Comparison of ENCODE assay signal across 24 cellular contexts in the genomic region with DNA sequence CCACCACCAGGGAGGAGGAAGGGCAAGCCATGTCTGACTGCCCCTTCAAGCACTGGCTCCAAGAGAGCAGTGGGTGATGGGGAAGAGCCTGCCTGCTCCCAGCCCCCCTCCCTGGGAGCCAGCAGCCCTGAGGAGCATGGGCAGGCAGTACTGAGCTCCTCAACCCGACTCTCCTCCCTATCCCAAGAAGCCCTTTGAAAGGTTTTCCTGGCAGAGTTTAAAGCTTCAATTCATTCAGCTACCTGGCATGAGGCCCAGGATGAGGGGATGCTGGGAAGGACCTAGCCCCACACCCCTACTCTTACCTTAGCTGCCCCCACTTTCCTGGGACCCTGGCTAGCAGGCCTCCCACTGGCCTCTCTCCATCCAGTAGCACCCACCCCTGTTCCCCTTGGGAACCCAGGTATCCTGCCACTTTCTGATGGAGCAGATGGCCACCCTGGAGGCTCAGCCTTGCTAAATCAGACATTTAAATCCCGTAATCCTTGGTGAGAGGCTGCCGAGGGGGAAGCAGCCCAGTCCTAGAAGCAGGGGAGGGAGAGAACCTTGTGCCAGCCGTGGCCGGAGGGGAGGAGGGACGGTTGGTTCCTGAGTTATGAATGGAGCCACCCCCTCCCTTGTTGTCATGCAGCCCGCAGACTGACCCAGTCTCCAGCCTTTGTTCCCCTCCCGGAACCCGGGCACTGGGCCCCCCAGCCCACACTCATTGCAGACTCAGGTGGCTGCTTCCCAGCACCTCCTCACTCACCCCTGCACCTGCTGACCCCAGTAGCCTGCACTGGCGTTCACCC. TPM values are rescaled to one million over a fixed set of nuclear protein-coding genes. Genes with fewer than 3 reads are reported as not detected.
DNase-seq lines count a peak whose midpoint lies in the region; ATAC-seq and TF ChIP-seq lines count a peak whose summit lies in the region.
"Had no signal": no experiment of that assay in that cellular context is flagged by ENCODE, and none has a peak within 500 bp of the region (broad histone marks: within the 10 kb centered on the region; RNA-seq: fewer than 3 reads in every experiment).

No MANE protein-coding gene starts in this region.

- no peak for TF ChIP-seq CTCF in HEK293 (tag by site-specific recombination; IDR thresholded peaks at IDR 0.05)
- no peak for TF ChIP-seq CTCF in H9 (conservative IDR thresholded peaks at IDR 0.05)

- H3K23me2 ChIP-seq in H9 (ENCODE audit: insufficient read length, low read depth, low read length, poor library complexity, severe bottlenecking): no peaks in the 10 kb centered on the region

- H3K4me1 Mint-ChIP-seq in H9: peaks cover 1 to 9% of the 10 kb centered on the region in 2 experiments; a peak in 2 of 4 replicates
- H3K4me1 Mint-ChIP-seq: activated CD8-positive, alpha-beta memory T cell treated with anti-CD3 and anti-CD28 coated beads, Interleukin-2, amount 10 ng/mL, durations not matched to agents 7 days and 5 days; T-helper 17 cell had no signal

- H3K14ac ChIP-seq in H9 (ENCODE audit: insufficient read depth, low read length): no peak overlapping the region

- no peaks in the 10 kb centered on the region for H3K27me3 Mint-ChIP-seq in H9 (ENCODE audit: low read depth)
- H3K27me3 Mint-ChIP-seq: activated CD8-positive, alpha-beta memory T cell treated with anti-CD3 and anti-CD28 coated beads, Interleukin-2, amount 10 ng/mL, durations not matched to agents 7 days and 5 days; T-helper 17 cell had no signal

- H3K36me3 ChIP-seq in HEK293 (ENCODE audit: control insufficient read depth in 2 of 2, insufficient read depth in 1 of 2, low read length in 2 of 2): peaks cover 47 to 60% of the 10 kb centered on the region in 2 experiments; a peak in 2 of 3 replicates

- H3K56ac ChIP-seq in H9 (ENCODE audit: insufficient read length, low read depth, low read length): no peak overlapping the region

- H3K4me1 ChIP-seq in HEK293 (ENCODE audit: control insufficient read depth, insufficient read depth, low read length) (no peaks in the 10 kb centered on the region), H9 (ENCODE audit: insufficient read depth, low read length) (no peaks in the 10 kb centered on the region)
- H3K4me1 ChIP-seq: body of pancreas, testis had no signal

- H4K20me1 ChIP-seq in H9 (ENCODE audit: control insufficient read depth, insufficient read depth, insufficient read length): no peaks in the 10 kb centered on the region

- no peak overlapping the region for H3K23ac ChIP-seq in H9 (ENCODE audit: insufficient read length, low read depth, low read length)

- peaks cover 31 to 60% (median 58%) of the 10 kb centered on the region in 3 experiments for H3K36me3 Mint-ChIP-seq in H9 (ENCODE audit: insufficient read depth in 1 of 3, low read depth in 3 of 3)

- H3K4me3 ChIP-seq in HEK293 (ENCODE audit: low read depth, low read length): no peak overlapping the region
- H3K4me3 ChIP-seq: body of pancreas, hepatocyte, testis had no signal

- no peak overlapping the region for H2BK12ac ChIP-seq in H9 (ENCODE audit: insufficient read length, low read depth, low read length)

- WGBS in H9 (ENCODE audit: extremely low coverage, insufficient read length, low lambda C conversion rate): no CpG with 5 or more reads among the region's 10 CpGs

- no peak overlapping the region for H4K91ac ChIP-seq in H9 (ENCODE audit: insufficient read length, low read depth, low read length)

- H4K5ac ChIP-seq in H9 (ENCODE audit: insufficient read length, low read depth, low read length): no peak overlapping the region

- no peak overlapping the region for H3K9ac ChIP-seq in H9 (ENCODE audit: extremely low read depth, insufficient read length, low read length)

- H3K27ac ChIP-seq in HEK293 (ENCODE audit: extremely low read depth, low read depth, low read length) (0 out of 2 replicates have a peak overlapping the region, but pooled peaks have one; percentile 16), caudate nucleus (ENCODE audit: low read depth, low read length) (peak overlapping the region; percentile 58), H9 (ENCODE audit: insufficient read length, low read depth, low read length) (no peak overlapping the region)
- H3K27ac ChIP-seq: body of pancreas, hepatocyte, neutrophil, testis had no signal

- H3K4ac ChIP-seq in H9 (ENCODE audit: low read depth, low read length): no peak overlapping the region

- CTCF ChIA-PET in HEK293 (lab: Yijun Ruan, JAX): interaction anchor here (0.5 to 2.0 kb wide), 5 partner anchors 9 to 36 kb away, joined by 3 to 8 read pairs (median 5); a partner anchor contains a TSS

- peak overlapping the region in 1 of 3 experiments; percentile 63; a peak in 1 of 7 replicates for H3K27ac Mint-ChIP-seq in H9
- H3K27ac Mint-ChIP-seq: activated CD8-positive, alpha-beta memory T cell treated with anti-CD3 and anti-CD28 coated beads, Interleukin-2, amount 10 ng/mL, durations not matched to agents 7 days and 5 days had no signal

- no peak overlapping the region for H3K4me2 ChIP-seq in H9 (ENCODE audit: insufficient read depth, insufficient read length, low read length)
- H3K4me2 ChIP-seq: hepatocyte had no signal

- H3K9me3 Mint-ChIP-seq in H9: no peaks in the 10 kb centered on the region

- POLR2A ChIA-PET in HEK293 (lab: Yijun Ruan, JAX): interaction anchor here (0.8 to 1.8 kb wide), 8 partner anchors 10 to 76 kb away, joined by 3 to 16 read pairs (median 4); a partner anchor contains a TSS

- no peak overlapping the region for H2BK120ac ChIP-seq in H9 (ENCODE audit: low read depth, low read length, poor library complexity, severe bottlenecking)

- ATAC-seq in HG02759 (IDR thresholded peaks at IDR 0.05; ENCODE audit: unreplicated experiment) (no peak), GM18498 (IDR thresholded peaks at IDR 0.05; ENCODE audit: unreplicated experiment) (no peak)
- ATAC-seq: activated CD8-positive, alpha-beta memory T cell treated with anti-CD3 and anti-CD28 coated beads, Interleukin-2, amount 10 ng/mL, durations not matched to agents 7 days and 5 days; body of pancreas; T-helper 17 cell had no signal

- H2AFZ ChIP-seq in H9 (ENCODE audit: low read length): no peak overlapping the region
- H2AFZ ChIP-seq: hepatocyte had no signal

- H3K79me2 ChIP-seq in H9 (ENCODE audit: insufficient read depth, low read length): no peaks in the 10 kb centered on the region
- H3K79me2 ChIP-seq: hepatocyte had no signal

- no peak overlapping the region for H3K4me3 Mint-ChIP-seq in H9
- H3K4me3 Mint-ChIP-seq: activated CD8-positive, alpha-beta memory T cell treated with anti-CD3 and anti-CD28 coated beads, Interleukin-2, amount 10 ng/mL, durations not matched to agents 7 days and 5 days; T-helper 17 cell had no signal

- no peak overlapping the region for H3K18ac ChIP-seq in H9 (ENCODE audit: insufficient read length, low read depth, low read length)

- H3T11ph ChIP-seq in H9 (ENCODE audit: low read length): no peak overlapping the region

- no peaks in the 10 kb centered on the region for H3K79me1 ChIP-seq in H9 (ENCODE audit: insufficient read depth, low read depth, low read length, poor library complexity, severe bottlenecking)

- no peak overlapping the region for H4K8ac ChIP-seq in H9 (replicated peaks; ENCODE audit: insufficient read length, low read depth, low read length)

- no peak overlapping the region for H2BK20ac ChIP-seq in H9 (ENCODE audit: low read depth, low read length, poor library complexity, severe bottlenecking)

- no peak overlapping the region for H2BK5ac ChIP-seq in H9 (ENCODE audit: insufficient read length, low read length)

- peak; percentile 84 for DNase-seq in D341Med (ENCODE audit: low spot score)
- DNase-seq in caudate nucleus (lab: John Stamatoyannopoulos, UW): peak in 41 of 61 donors; percentile 7 to 85 (median 57)
- DNase-seq in nucleus accumbens (lab: John Stamatoyannopoulos, UW): peak in 46 of 56 donors; percentile 23 to 85 (median 68)
- no peak for DNase-seq in H9
- no peak for DNase-seq in activated CD4-positive, alpha-beta T cell treated with anti-CD3 and anti-CD28 coated beads, Interleukin-2, amount 50 U/mL, for 48 hours
- DNase-seq: activated CD4-positive, CD25-positive, alpha-beta regulatory T cell; activated CD8-positive, alpha-beta memory T cell treated with anti-CD3 and anti-CD28 coated beads, Interleukin-2, amount 10 ng/mL, durations not matched to agents 7 days and 5 days; activated effector memory CD4-positive, alpha-beta T cell treated with anti-CD3 and anti-CD28 coated beads, Interleukin-2, amount 50 U/mL, for 16 hours; AML-193; body of pancreas; Calu3; Karpas-422; kidney glomerular epithelial cell; NCI-H226; SIG-M5; stimulated activated CD4-positive, alpha-beta T cell treated with anti-CD3 and anti-CD28 coated beads, Interleukin-2, amount 100 ng/mL, for 48 hours; T-helper 17 cell; testis had no signal

- H2AK5ac ChIP-seq in H9 (ENCODE audit: insufficient read length, low read length): no peak overlapping the region

- H3K27me3 ChIP-seq in H9 (ENCODE audit: insufficient read depth, low read length): no peaks in the 10 kb centered on the region
- H3K27me3 ChIP-seq: body of pancreas, hepatocyte, neutrophil, testis had no signal

- no peaks in the 10 kb centered on the region for H3K9me3 ChIP-seq in HEK293 (ENCODE audit: control insufficient read depth, insufficient read depth, low read depth, low read length)
- H3K9me3 ChIP-seq in H9 (ENCODE audit: control insufficient read depth, low read depth, low read length): no peaks in the 10 kb centered on the region
- H3K9me3 ChIP-seq: body of pancreas, neutrophil, testis had no signal

- no peak overlapping the region for H2BK15ac ChIP-seq in H9 (ENCODE audit: low read depth, low read length)

TF ChIP-seq in HEK293, 187 proteins besides CTCF, POLR2A, EP300 and RAD21:
- TF ChIP-seq, protein P1, sequence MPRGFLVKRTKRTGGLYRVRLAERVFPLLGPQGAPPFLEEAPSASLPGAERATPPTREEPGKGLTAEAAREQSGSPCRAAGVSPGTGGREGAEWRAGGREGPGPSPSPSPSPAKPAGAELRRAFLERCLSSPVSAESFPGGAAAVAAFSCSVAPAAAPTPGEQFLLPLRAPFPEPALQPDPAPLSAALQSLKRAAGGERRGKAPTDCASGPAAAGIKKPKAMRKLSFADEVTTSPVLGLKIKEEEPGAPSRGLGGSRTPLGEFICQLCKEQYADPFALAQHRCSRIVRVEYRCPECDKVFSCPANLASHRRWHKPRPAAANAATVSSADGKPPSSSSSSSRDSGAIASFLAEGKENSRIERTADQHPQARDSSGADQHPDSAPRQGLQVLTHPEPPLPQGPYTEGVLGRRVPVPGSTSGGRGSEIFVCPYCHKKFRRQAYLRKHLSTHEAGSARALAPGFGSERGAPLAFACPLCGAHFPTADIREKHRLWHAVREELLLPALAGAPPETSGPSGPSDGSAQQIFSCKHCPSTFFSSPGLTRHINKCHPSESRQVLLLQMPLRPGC (tag by site-specific recombination; IDR thresholded peaks at IDR 0.05): no peak
- TF ChIP-seq ZNF221 (tag by site-specific recombination; IDR thresholded peaks at IDR 0.05; ENCODE audit: borderline replicate concordance): no peak
- no peak for TF ChIP-seq GFI1B (tag by site-specific recombination; IDR thresholded peaks at IDR 0.05)

RNA-seq across cellular contexts. Expression of a gene that starts 17.1 kb away (rescaled TPM):
- total RNA-seq in H9 (2021): 15.4 and 16.2 TPM in 2 replicates
- total RNA-seq: Calu3, dermis microvascular lymphatic vessel endothelial cell had no signal

RNA-seq across cellular contexts. Expression of a gene that starts 19.5 kb away (rescaled TPM):
- 163 and 164 TPM in 2 replicates for total RNA-seq in H9 (2021)

RNA-seq across cellular contexts. Expression of a gene that starts 20.5 kb away (rescaled TPM):
- total RNA-seq in H9 (2021): 27.0 and 29.8 TPM in 2 replicates

RNA-seq across cellular contexts. Expression of a gene that starts 37.2 kb away (rescaled TPM):
- total RNA-seq in H9 (2021): 11.3 and 11.4 TPM in 2 replicates
- total RNA-seq: activated CD8-positive, alpha-beta memory T cell treated with anti-CD3 and anti-CD28 coated beads, Interleukin-2, amount 10 ng/mL, durations not matched to agents 7 days and 5 days; T-helper 17 cell had no signal

RNA-seq across cellular contexts. Expression of a gene that starts 37.9 kb away (rescaled TPM):
- 1.5 and 1.6 TPM in 2 replicates for total RNA-seq in H9 (2021)
- total RNA-seq: activated CD8-positive, alpha-beta memory T cell treated with anti-CD3 and anti-CD28 coated beads, Interleukin-2, amount 10 ng/mL, durations not matched to agents 7 days and 5 days; body of pancreas; Calu3 had no signal

Comparison
In these comparisons a context has a peak if more than half of its experiments do, and no peak if none do; other contexts are left out.
1. DNase-seq: peak in D341Med (single experiment), caudate nucleus (41 of 61) and nucleus accumbens (46 of 56); none in H9 (single experiment) and activated CD4-positive, alpha-beta T cell treated with anti-CD3 and anti-CD28 coated beads, Interleukin-2, amount 50 U/mL, for 48 hours (0 of 2).